Comparison of ENCODE assay signal across 11 cellular contexts in the genomic region with DNA sequence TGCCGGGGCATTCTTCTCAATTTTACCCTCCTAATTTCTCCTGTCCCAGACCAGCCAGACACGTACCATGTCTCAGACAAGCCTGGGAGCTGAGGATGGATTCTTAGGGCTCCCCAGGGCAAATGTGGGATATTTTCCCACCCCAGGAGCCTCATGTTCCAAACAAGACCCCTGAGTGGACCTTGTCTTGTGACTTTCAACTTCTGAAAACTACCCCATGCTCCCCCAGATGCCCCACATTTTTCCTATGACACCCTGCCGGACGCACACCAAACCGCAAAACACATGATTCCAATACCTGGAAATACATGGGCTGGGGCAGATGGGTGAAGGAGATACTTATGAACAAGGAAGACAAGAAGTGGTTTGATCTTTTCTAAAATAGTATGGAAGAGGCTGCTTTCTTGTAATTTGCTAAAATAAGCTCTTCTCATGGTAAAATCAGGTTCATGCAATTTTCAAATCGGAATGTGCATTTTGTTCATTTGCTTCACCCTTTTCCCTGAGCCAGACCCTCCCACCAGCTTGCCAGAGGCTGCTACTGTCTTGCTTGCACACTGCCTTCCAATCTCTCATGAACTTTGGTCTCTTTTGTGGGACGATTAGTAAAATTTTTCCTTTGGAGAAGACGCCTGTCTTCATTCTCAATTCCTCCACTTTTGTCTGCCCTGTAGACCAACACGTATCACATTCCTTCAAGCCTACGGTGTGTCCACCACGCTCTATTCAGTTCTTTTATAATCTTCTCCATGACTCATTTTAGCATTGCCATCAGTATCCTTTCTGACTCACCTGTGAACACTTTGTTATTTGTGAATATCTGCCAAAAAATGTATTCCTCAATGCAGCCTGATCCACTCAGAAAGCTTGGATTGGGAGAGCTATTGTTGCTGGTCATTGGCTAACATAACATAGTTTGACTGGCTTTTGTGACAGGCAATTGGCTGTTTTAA. TPM values are rescaled to one million over a fixed set of nuclear protein-coding genes. Genes with fewer than 3 reads are reported as not detected.
DNase-seq lines count a peak whose midpoint lies in the region; FAIRE-seq and TF ChIP-seq lines count a peak whose summit lies in the region.
"Had no signal": no experiment of that assay in that cellular context is flagged by ENCODE, and none has a peak within 500 bp of the region (broad histone marks: within the 10 kb centered on the region; RNA-seq: fewer than 3 reads in every experiment).

No MANE protein-coding gene starts in this region.

- DNase-seq in GM12892 (ENCODE audit: insufficient read length): no peak
- no peak for DNase-seq in activated CD4-positive, alpha-beta memory T cell treated with anti-CD3 and anti-CD28 coated beads, Interleukin-2, amount 10 ng/mL, durations not matched to agents 7 days and 5 days
- DNase-seq in fibroblast of mammary gland (ENCODE audit: low read depth): peak; percentile 39
- DNase-seq in spleen: no peak
- no peak for DNase-seq in OCI-M2 (lab: John Stamatoyannopoulos, UW; ENCODE audit: unreplicated experiment)
- no peak for DNase-seq in COR-L47 (lab: John Stamatoyannopoulos, UW)
- no peak for DNase-seq in AG08395 (ENCODE audit: low spot score)
- DNase-seq in progenitor cell of endocrine pancreas (ENCODE audit: low spot score, unreplicated experiment): no peak
- DNase-seq: effector CD8-positive, alpha-beta T cell; naive B cell; NCI-H146 had no signal

- H3K36me3 Mint-ChIP-seq in activated CD4-positive, alpha-beta memory T cell treated with anti-CD3 and anti-CD28 coated beads, Interleukin-2, amount 10 ng/mL, durations not matched to agents 7 days and 5 days (ENCODE audit: low read depth): peaks cover 59% of the 10 kb centered on the region
- H3K36me3 Mint-ChIP-seq in progenitor cell of endocrine pancreas (ENCODE audit: insufficient read depth): no peaks in the 10 kb centered on the region
- H3K36me3 Mint-ChIP-seq: naive B cell had no signal

- POLR2A ChIA-PET in activated CD4-positive, alpha-beta memory T cell treated with anti-CD3 and anti-CD28 coated beads, Interleukin-2, amount 10 ng/mL, durations not matched to agents 7 days and 5 days (lab: Charles Lee): interaction anchor here (0.9 to 5.8 kb wide), 37 partner anchors 8 to 369 kb away, joined by 3 to 42 read pairs (median 5); a partner anchor contains a TSS

- no peaks in the 10 kb centered on the region for H3K27me3 Mint-ChIP-seq in activated CD4-positive, alpha-beta memory T cell treated with anti-CD3 and anti-CD28 coated beads, Interleukin-2, amount 10 ng/mL, durations not matched to agents 7 days and 5 days
- H3K27me3 Mint-ChIP-seq in progenitor cell of endocrine pancreas: peaks cover 95% of the 10 kb centered on the region

- peaks cover 0 to 35% (median 25%) of the 10 kb centered on the region in 6 donors for H3K36me3 ChIP-seq in spleen

- peak; percentile 90 for FAIRE-seq in GM12892 (lab: Jason Lieb, UNC)

- TF ChIP-seq POLR2A in GM12892 (IDR thresholded peaks at IDR 0.05; ENCODE audit: low read depth, low read length) (no peak), spleen (IDR thresholded peaks at IDR 0.05) (no peak)

- 38 to 60% (median 52%) methylated on average over 11 of the region's 11 CpGs for WGBS in spleen, 5 donors

- H3K27me3 ChIP-seq in spleen (replicated peaks in 1 of 7): no peaks in the 10 kb centered on the region

- H3K4me1 ChIP-seq in spleen: peaks cover 10 to 92% (median 53%) of the 10 kb centered on the region in 6 donors

- H3K4me1 Mint-ChIP-seq in activated CD4-positive, alpha-beta memory T cell treated with anti-CD3 and anti-CD28 coated beads, Interleukin-2, amount 10 ng/mL, durations not matched to agents 7 days and 5 days: peaks cover 80% of the 10 kb centered on the region
- no peaks in the 10 kb centered on the region for H3K4me1 Mint-ChIP-seq in progenitor cell of endocrine pancreas (ENCODE audit: low read depth)

- no peak overlapping the region for H3K4me3 ChIP-seq in fibroblast of mammary gland (ENCODE audit: control insufficient read depth, low read depth, low read length)
- H3K4me3 ChIP-seq in spleen: peak overlapping the region; percentile 42 to 84 (median 62)

- peak overlapping the region; percentile 51 to 90 (median 86) for H3K27ac ChIP-seq in spleen

- TF ChIP-seq CTCF in fibroblast of mammary gland (conservative IDR thresholded peaks at IDR 0.05; ENCODE audit: control insufficient read depth, insufficient read depth, low read depth, low read length) (no peak), spleen (IDR thresholded peaks at IDR 0.05 in 8 of 11, conservative IDR thresholded peaks at IDR 0.05 in 3 of 11) (no peak), progenitor cell of endocrine pancreas (IDR thresholded peaks at IDR 0.05; ENCODE audit: unreplicated experiment) (no peak)

- no peaks in the 10 kb centered on the region for H3K9me3 ChIP-seq in spleen

- no peaks in the 10 kb centered on the region for H3K9me3 Mint-ChIP-seq in activated CD4-positive, alpha-beta memory T cell treated with anti-CD3 and anti-CD28 coated beads, Interleukin-2, amount 10 ng/mL, durations not matched to agents 7 days and 5 days
- H3K9me3 Mint-ChIP-seq in progenitor cell of endocrine pancreas (ENCODE audit: low read depth): no peaks in the 10 kb centered on the region

- CTCF ChIA-PET in activated CD4-positive, alpha-beta memory T cell treated with anti-CD3 and anti-CD28 coated beads, Interleukin-2, amount 10 ng/mL, durations not matched to agents 7 days and 5 days (lab: Charles Lee): interaction anchor here (0.6 to 3.3 kb wide), 7 partner anchors 17 to 289 kb away, joined by 3 to 29 read pairs (median 5); a partner anchor contains a TSS

- peak overlapping the region; percentile 99 for H3K4me3 Mint-ChIP-seq in activated CD4-positive, alpha-beta memory T cell treated with anti-CD3 and anti-CD28 coated beads, Interleukin-2, amount 10 ng/mL, durations not matched to agents 7 days and 5 days
- no peak overlapping the region for H3K4me3 Mint-ChIP-seq in progenitor cell of endocrine pancreas (ENCODE audit: low read depth)

- intact Hi-C loops in spleen (cut with DNase I; ENCODE audit: low total_unique reads): loop anchor here (10.0 kb wide), 1 partner anchor 54 kb away; a partner anchor contains a TSS

- peak overlapping the region; percentile 94 for H3K27ac Mint-ChIP-seq in activated CD4-positive, alpha-beta memory T cell treated with anti-CD3 and anti-CD28 coated beads, Interleukin-2, amount 10 ng/mL, durations not matched to agents 7 days and 5 days
- no peak overlapping the region for H3K27ac Mint-ChIP-seq in progenitor cell of endocrine pancreas

RNA-seq across cellular contexts. Expression of a gene that starts 1.1 kb away (rescaled TPM):
- polyA plus RNA-seq in GM12892 (2012; ENCODE audit: missing spikeins): 25.7 TPM
- 10 to 100 TPM; 83.9 to 84.3 TPM for total RNA-seq in activated CD4-positive, alpha-beta memory T cell treated with anti-CD3 and anti-CD28 coated beads, Interleukin-2, amount 10 ng/mL, durations not matched to agents 7 days and 5 days
- total RNA-seq in spleen (100 to 1,000 TPM in 3 of 7 donors, 10 to 100 TPM in 4; 34.0 to 183 (median 90.6) TPM), progenitor cell of endocrine pancreas (not detected in 2 replicates)
- polyA plus RNA-seq in spleen: 100 to 1,000 TPM in 1 of 3 donors, 10 to 100 TPM in 2; 70.2 to 114 (median 75.9) TPM

RNA-seq across cellular contexts. Expression of a gene that starts 22.0 kb away (rescaled TPM):
- 1.3 TPM for polyA plus RNA-seq in GM12892 (2012; ENCODE audit: missing spikeins)
- 10 to 100 TPM; 18.8 to 21.0 TPM for total RNA-seq in activated CD4-positive, alpha-beta memory T cell treated with anti-CD3 and anti-CD28 coated beads, Interleukin-2, amount 10 ng/mL, durations not matched to agents 7 days and 5 days
- total RNA-seq in spleen: 10 to 100 TPM; 16.4 to 61.2 (median 48.1) TPM
- 10 to 100 TPM in 2 of 3 donors, 1 to 10 TPM in 1; 8.7 to 31.2 (median 14.1) TPM for polyA plus RNA-seq in spleen
- total RNA-seq in progenitor cell of endocrine pancreas: not detected in 2 replicates

RNA-seq across cellular contexts. Expression of a gene that starts 52.9 kb away (rescaled TPM):
- 29.7 TPM for polyA plus RNA-seq in GM12892 (2012; ENCODE audit: missing spikeins)
- total RNA-seq in activated CD4-positive, alpha-beta memory T cell treated with anti-CD3 and anti-CD28 coated beads, Interleukin-2, amount 10 ng/mL, durations not matched to agents 7 days and 5 days: 100 to 1,000 TPM; 113 to 120 TPM
- total RNA-seq in spleen (100 to 1,000 TPM in 1 of 7 donors, 10 to 100 TPM in 6; 48.6 to 126 (median 85.4) TPM), progenitor cell of endocrine pancreas (not detected in 2 replicates)
- polyA plus RNA-seq in spleen: 10 to 100 TPM; 33.9 to 48.5 (median 47.5) TPM

Comparison
In these comparisons a context has a peak if more than half of its experiments do, and no peak if none do; other contexts are left out.
1. RNA of a gene that starts 1.1 kb away (total RNA-seq): 34.0 to 183 TPM in spleen and 83.9 to 84.3 TPM in activated CD4-positive, alpha-beta memory T cell treated with anti-CD3 and anti-CD28 coated beads, Interleukin-2, amount 10 ng/mL, durations not matched to agents 7 days and 5 days; not detected in progenitor cell of endocrine pancreas; every median in the first group is over 10 times any median in the second.
2. RNA of a gene that starts 22.0 kb away (total RNA-seq): 16.4 to 61.2 TPM in spleen and 18.8 to 21.0 TPM in activated CD4-positive, alpha-beta memory T cell treated with anti-CD3 and anti-CD28 coated beads, Interleukin-2, amount 10 ng/mL, durations not matched to agents 7 days and 5 days; not detected in progenitor cell of endocrine pancreas; every median in the first group is over 10 times any median in the second.
3. RNA of a gene that starts 52.9 kb away (total RNA-seq): 113 to 120 TPM in activated CD4-positive, alpha-beta memory T cell treated with anti-CD3 and anti-CD28 coated beads, Interleukin-2, amount 10 ng/mL, durations not matched to agents 7 days and 5 days and 48.6 to 126 TPM in spleen; not detected in progenitor cell of endocrine pancreas; every median in the first group is over 10 times any median in the second.